ENCODE assay signal across 1 cellular context in the genomic region with DNA sequence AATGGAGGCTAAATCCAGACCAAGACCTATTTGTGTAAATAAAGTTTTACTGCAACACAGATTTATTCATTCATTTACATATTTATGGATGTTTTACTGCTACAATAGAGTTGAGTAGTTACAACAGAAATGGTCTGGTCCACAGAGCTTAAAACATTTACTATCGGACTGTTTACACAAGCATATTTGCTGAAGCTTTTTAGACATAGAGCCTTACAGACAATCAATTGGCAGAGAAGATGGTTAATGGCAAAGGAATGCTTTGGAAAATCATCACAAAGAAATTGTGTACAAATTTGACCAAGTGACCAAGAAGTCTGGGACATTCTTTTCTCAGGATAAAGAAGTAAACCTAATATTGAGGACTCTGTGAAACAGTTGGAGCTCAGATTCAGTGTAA.
TF ChIP-seq lines count a peak whose summit lies in the region.

No MANE protein-coding gene starts in this region.

TF ChIP-seq in IMR-90, 13 proteins besides CTCF, POLR2A, EP300 and RAD21:
- TF ChIP-seq ELK1 (IDR thresholded peaks at IDR 0.05; ENCODE audit: borderline replicate concordance, low read depth, low read length), result no peak
- TF ChIP-seq NFE2L2 (IDR thresholded peaks at IDR 0.05; ENCODE audit: low read depth, low read length), result no peak
- no peak for TF ChIP-seq MXI1 (IDR thresholded peaks at IDR 0.05; ENCODE audit: borderline replicate concordance, low read depth, low read length)
- TF ChIP-seq USF2 (IDR thresholded peaks at IDR 0.05; ENCODE audit: low read depth, low read length), result no peak
- no peak for TF ChIP-seq BHLHE40 (IDR thresholded peaks at IDR 0.05; ENCODE audit: low read depth, low read length)
- no peak for TF ChIP-seq MAFK (IDR thresholded peaks at IDR 0.05; ENCODE audit: low read depth, low read length)
- no peak for TF ChIP-seq FOS (IDR thresholded peaks at IDR 0.05; ENCODE audit: low read depth, low read length)
- TF ChIP-seq RFX5 (IDR thresholded peaks at IDR 0.05; ENCODE audit: low read depth, low read length), result no peak
- TF ChIP-seq CHD1 (IDR thresholded peaks at IDR 0.05; ENCODE audit: low read depth, low read length), result no peak
- no peak for TF ChIP-seq SMC3 (IDR thresholded peaks at IDR 0.05; ENCODE audit: low read depth, low read length)
- no peak for TF ChIP-seq CEBPB (IDR thresholded peaks at IDR 0.05; ENCODE audit: low read depth, low read length)
- TF ChIP-seq RCOR1 (IDR thresholded peaks at IDR 0.05; ENCODE audit: insufficient replicate concordance, low read length), result no peak
